In the genomic region with DNA sequence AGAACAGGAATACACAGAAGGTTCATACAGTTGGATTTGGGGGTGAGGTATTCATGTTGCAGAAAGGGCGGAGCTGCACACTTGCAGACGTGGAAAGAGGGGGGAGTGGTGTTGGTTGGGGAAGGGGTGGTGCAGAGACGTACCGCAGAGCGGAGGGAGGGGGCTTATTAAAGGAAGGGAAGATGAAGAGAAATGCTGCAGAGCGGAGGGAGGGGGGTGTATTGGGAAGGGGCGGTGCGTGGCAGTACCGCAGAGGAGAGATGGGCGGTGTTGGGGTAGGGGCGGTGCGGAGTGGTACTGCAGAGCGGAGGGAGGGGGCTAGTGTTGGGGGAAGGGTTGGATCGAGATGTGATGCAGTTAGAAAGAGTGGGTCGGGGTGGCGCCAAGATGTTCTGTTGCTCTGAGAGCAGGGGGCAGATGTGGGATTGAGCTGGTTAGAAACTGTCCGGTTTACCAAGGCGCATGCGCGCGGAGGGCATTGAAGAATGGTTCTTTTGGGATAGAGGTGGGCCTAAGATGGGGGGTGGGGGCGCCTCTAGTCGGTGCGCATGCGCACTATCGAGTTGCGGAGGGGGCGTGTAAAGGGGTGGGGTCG, we compare ENCODE assay signal across 9 cellular contexts. TPM values are rescaled to one million over a fixed set of nuclear protein-coding genes. Genes with fewer than 3 reads are reported as not detected.
DNase-seq lines count a peak whose midpoint lies in the region; ATAC-seq and TF ChIP-seq lines count a peak whose summit lies in the region.
"Had no signal": no experiment of that assay in that cellular context is flagged by ENCODE, and none has a peak within 500 bp of the region (broad histone marks: within the 10 kb centered on the region; RNA-seq: fewer than 3 reads in every experiment).

No MANE protein-coding gene starts in this region.

- DNase-seq in C1 segment of cervical spinal cord (lab: John Stamatoyannopoulos, UW) (peak in 11 of 14 donors; percentile 9 to 72 (median 40)), GM23248 (peak; percentile 85), NCI-H524 treated with DMSO at 0.1 percent for 48 hours (lab: John Stamatoyannopoulos, UW) (peak; percentile 63), fibroblast of mammary gland (ENCODE audit: low read depth) (peak; percentile 67), natural killer cell (peak; percentile 24), cortex of kidney (lab: John Stamatoyannopoulos, UW) (no peak)
- DNase-seq in activated T-cell treated with anti-CD3 and anti-CD28 coated beads, Interleukin-2, amount 50 U/mL, for 48 hours, result peak; percentile 72
- peak; percentile 32 to 60 (median 50) for DNase-seq in stimulated activated naive CD4-positive, alpha-beta T cell (lab: John Stamatoyannopoulos, UW)

- no peaks in the 10 kb centered on the region for H3K9me3 ChIP-seq in GM23248 (ENCODE audit: low read depth)

- peak overlapping the region; percentile 78 for H3K4me2 ChIP-seq in GM23248 (ENCODE audit: unreplicated experiment)

- WGBS in GM23248 (ENCODE audit: low coverage in 1 of 2, low lambda C conversion rate in 2 of 2, missing lambda C conversion rate in 2 of 2), 2 experiments, result 0 to 2% methylated on average over 2 to 28 of the region's 29 CpGs

- H3K27ac Mint-ChIP-seq in natural killer cell, result peak overlapping the region in 1 of 2 donors; percentile 19

- ATAC-seq in natural killer cell, result peak; percentile 41 to 80 (median 73)
- ATAC-seq: HCT116 had no signal

- intact Hi-C loops in natural killer cell (cut with micrococcal nuclease), result no loop called here

- no peaks in the 10 kb centered on the region for H3K9me2 ChIP-seq in GM23248 (ENCODE audit: insufficient read depth)

- H3K36me3 Mint-ChIP-seq in natural killer cell, result no peaks in the 10 kb centered on the region

- H3K27ac ChIP-seq in GM23248, result no peak overlapping the region; the same call in 1 of the 2 replicates

- H3K4me1 Mint-ChIP-seq in natural killer cell, result peaks cover 14 to 24% of the 10 kb centered on the region in 2 donors

- no peaks in the 10 kb centered on the region for H3K79me2 ChIP-seq in GM23248 (ENCODE audit: insufficient read depth)

- TF ChIP-seq CTCF in fibroblast of mammary gland (conservative IDR thresholded peaks at IDR 0.05; ENCODE audit: control insufficient read depth, insufficient read depth, low read depth, low read length) (no peak), natural killer cell (IDR thresholded peaks at IDR 0.05) (no peak)

- no peaks in the 10 kb centered on the region for H3K9me3 Mint-ChIP-seq in natural killer cell

- no peaks in the 10 kb centered on the region for H3K36me3 ChIP-seq in GM23248 (ENCODE audit: low read depth)

- H3K4me3 Mint-ChIP-seq in natural killer cell, result peak overlapping the region; percentile 96

- H3K4me3 ChIP-seq in GM23248 (peak overlapping the region; percentile 86), fibroblast of mammary gland (ENCODE audit: control insufficient read depth, low read depth, low read length) (peak overlapping the region; percentile 64)

- no peaks in the 10 kb centered on the region for H3K27me3 ChIP-seq in GM23248 (replicated peaks; ENCODE audit: insufficient read depth)

- in situ Hi-C loops in GM23248 (cut with MboI), result no loop called here

- H3K27me3 Mint-ChIP-seq in natural killer cell (ENCODE audit: low read depth in 2 of 2), result no peaks in the 10 kb centered on the region

- no peaks in the 10 kb centered on the region for H4K20me1 ChIP-seq in GM23248 (ENCODE audit: insufficient read depth)

- peak overlapping the region; percentile 95 for H2AFZ ChIP-seq in GM23248

- H3K9ac ChIP-seq in GM23248, result peak overlapping the region; percentile 77

- no peaks in the 10 kb centered on the region for H3F3A ChIP-seq in GM23248 (ENCODE audit: insufficient read depth)

- H3K4me1 ChIP-seq in GM23248 (ENCODE audit: insufficient read depth), result no peaks in the 10 kb centered on the region

RNA-seq across cellular contexts. Expression of a gene that starts 0.9 kb away (rescaled TPM):
- 15.0 and 17.7 TPM in 2 replicates for total RNA-seq in GM23248 (2014; rRNA removed; shearing (Covaris generic))
- 13.6 and 16.4 TPM in 2 replicates for polyA plus RNA-seq in GM23248 (2016; fragmentation: Nextera tagmentation; extraction: Ambion mirVana)
- 1 to 10 TPM; 2.9 to 4.3 (median 4.2) TPM for total RNA-seq in natural killer cell
